Comparison of ENCODE assay signal across 1 cellular context in the genomic region with DNA sequence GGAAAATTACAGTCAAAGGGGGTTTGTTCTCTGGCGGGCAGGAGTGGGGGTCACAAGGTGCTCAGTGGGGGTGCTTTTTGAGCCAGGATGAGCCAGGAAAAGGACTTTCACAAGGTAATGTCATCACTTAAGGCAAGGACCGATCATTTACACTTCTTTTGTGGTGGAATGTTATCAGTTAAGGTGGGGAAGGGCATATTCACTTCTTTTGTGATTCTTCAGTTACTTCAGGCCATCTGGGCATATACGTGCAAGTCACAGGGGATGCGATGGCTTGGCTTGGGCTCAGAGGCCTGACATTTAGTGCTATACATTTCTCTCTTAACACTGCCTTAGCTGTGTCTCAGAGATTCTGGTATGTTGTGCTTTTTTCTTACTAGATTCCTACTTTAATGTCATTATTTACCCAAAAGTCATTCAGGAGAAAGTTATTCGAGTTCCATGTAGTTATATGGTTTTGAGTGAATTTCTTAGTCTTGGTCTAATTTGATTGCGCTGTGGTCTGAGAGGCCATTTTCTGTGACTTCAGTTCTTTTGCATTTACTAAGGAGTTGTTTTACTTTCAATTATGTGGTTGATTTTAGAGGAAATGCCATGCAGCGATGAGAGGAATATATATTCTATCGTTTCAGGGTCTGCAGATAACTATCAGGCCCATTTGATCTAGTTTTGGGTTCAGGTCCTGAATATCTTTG.
TF ChIP-seq lines count a peak whose summit lies in the region.

No MANE protein-coding gene starts in this region.

TF ChIP-seq in H1, 55 proteins besides CTCF, POLR2A, EP300 and RAD21:
- TF ChIP-seq NANOG (IDR thresholded peaks at IDR 0.05; ENCODE audit: insufficient read depth, low read depth, low read length, poor library complexity, severe bottlenecking) (peak; percentile 5), TEAD4 (IDR thresholded peaks at IDR 0.05; ENCODE audit: low read depth, low read length) (0 out of 2 replicates have a peak, but pooled peaks have one; percentile 6)
TF ChIP-seq in H1: peak in this region for 2; not testable (repeated sequence) for 53.
